Comparison of ENCODE assay signal across 1 cellular context in genomic region chr21:43728467-43729390, GRCh38.
TF ChIP-seq lines count a peak whose summit lies in the region.

No MANE protein-coding gene starts in this region.

TF ChIP-seq in GM12878, 131 proteins besides CTCF, POLR2A, EP300 and RAD21 (continued from another document and continues in another):
- TF ChIP-seq ZBTB4 (CRISPR knock-in tag; IDR thresholded peaks at IDR 0.05) (no peak), HDGF (IDR thresholded peaks at IDR 0.05) (peak; percentile 95), MYB (IDR thresholded peaks at IDR 0.05; ENCODE audit: borderline replicate concordance, low read depth, low read length) (no peak), CHD4 (IDR thresholded peaks at IDR 0.05) (no peak), CBFB (IDR thresholded peaks at IDR 0.05; ENCODE audit: low read depth) (peak; percentile 52; the same call in 1 of the 2 replicates), REST (IDR thresholded peaks at IDR 0.05; ENCODE audit: low read depth, low read length) (0 out of 2 replicates have a peak, but pooled peaks have one; percentile 24), E2F8 (IDR thresholded peaks at IDR 0.05; ENCODE audit: low read depth, partially characterized antibody) (peak; percentile 60), RAD51 (IDR thresholded peaks at IDR 0.05) (peak; percentile 87), IRF5 (IDR thresholded peaks at IDR 0.05; ENCODE audit: borderline replicate concordance) (no peak), CBX5 (IDR thresholded peaks at IDR 0.05; ENCODE audit: low read depth) (no peak), CEBPB (IDR thresholded peaks at IDR 0.05; ENCODE audit: borderline replicate concordance in 1 of 2, low read depth in 2 of 2, low read length in 2 of 2) (no peak), GABPA (IDR thresholded peaks at IDR 0.05; ENCODE audit: low read depth) (no peak), IKZF2 (IDR thresholded peaks at IDR 0.05) (peak; percentile 85 to 90; a peak in 3 of 4 replicates), TAF1 (IDR thresholded peaks at IDR 0.05; ENCODE audit: borderline replicate concordance, low read depth, low read length) (peak; percentile 63; the same call in 1 of the 2 replicates), KLF5 (IDR thresholded peaks at IDR 0.05; ENCODE audit: partially characterized antibody) (peak; percentile 35), IKZF1 (conservative IDR thresholded peaks at IDR 0.05) (peak; percentile 96), ZNF622 (IDR thresholded peaks at IDR 0.05) (no peak), BCL11A (IDR thresholded peaks at IDR 0.05; ENCODE audit: low read depth, low read length) (peak; percentile 35; the same call in 1 of the 2 replicates), PKNOX1 (IDR thresholded peaks at IDR 0.05) (peak; percentile 68), ZBTB11 (CRISPR knock-in tag; IDR thresholded peaks at IDR 0.05) (peak; percentile 81), PAX5 (IDR thresholded peaks at IDR 0.05; ENCODE audit: borderline replicate concordance, low read depth, low read length) (peak; percentile 86; the same call in 1 of the 2 replicates), ZNF384 (IDR thresholded peaks at IDR 0.05; ENCODE audit: borderline replicate concordance, low read depth, low read length) (no peak), LARP7 (IDR thresholded peaks at IDR 0.05) (peak; percentile 88; the same call in 1 of the 2 replicates), RELA (IDR thresholded peaks at IDR 0.05; ENCODE audit: borderline replicate concordance, partially characterized antibody) (peak; percentile 80), PAX8 (IDR thresholded peaks at IDR 0.05) (no peak), MTA3 (IDR thresholded peaks at IDR 0.05; ENCODE audit: borderline replicate concordance, low read length) (no peak), NRF1 (conservative IDR thresholded peaks at IDR 0.05; ENCODE audit: low read depth, low read length) (peak; percentile 9; the same call in 1 of the 2 replicates), MEF2A (IDR thresholded peaks at IDR 0.05; ENCODE audit: insufficient read depth, low read depth, low read length) (no peak), SUZ12 (IDR thresholded peaks at IDR 0.05; ENCODE audit: unreplicated experiment) (no peak), GATAD2B (conservative IDR thresholded peaks at IDR 0.05; ENCODE audit: low read depth) (peak; percentile 90), POLR2AphosphoS5 (IDR thresholded peaks at IDR 0.05; ENCODE audit: low read length) (peak; percentile 51; the same call in 1 of the 2 replicates), CHD2 (IDR thresholded peaks at IDR 0.05; ENCODE audit: borderline replicate concordance, low read depth, low read length) (peak; percentile 78), CHD1 (IDR thresholded peaks at IDR 0.05; ENCODE audit: low read depth, low read length) (0 out of 2 replicates have a peak, but pooled peaks have one; percentile 52), EED (IDR thresholded peaks at IDR 0.05; ENCODE audit: low read depth) (peak; percentile 86), CUX1 (IDR thresholded peaks at IDR 0.05; ENCODE audit: insufficient replicate concordance, low read depth, low read length) (no peak), NR2F1 (conservative IDR thresholded peaks at IDR 0.05) (peak; percentile 59), ZNF207 (IDR thresholded peaks at IDR 0.05; ENCODE audit: borderline replicate concordance) (0 out of 2 replicates have a peak, but pooled peaks have one; percentile 52), TCF3 (IDR thresholded peaks at IDR 0.05; ENCODE audit: borderline replicate concordance, insufficient read depth, low read depth, low read length) (peak; percentile 69; the same call in 1 of the 2 replicates), NFIC (IDR thresholded peaks at IDR 0.05; ENCODE audit: low read depth, low read length) (no peak), ZNF24 (IDR thresholded peaks at IDR 0.05) (peak; percentile 77; the same call in 1 of the 2 replicates), SIN3A (IDR thresholded peaks at IDR 0.05; ENCODE audit: low read depth, low read length) (peak; percentile 89), NBN (IDR thresholded peaks at IDR 0.05) (peak; percentile 95)
